Comparison of ENCODE assay signal across 22 cellular contexts in the genomic region with DNA sequence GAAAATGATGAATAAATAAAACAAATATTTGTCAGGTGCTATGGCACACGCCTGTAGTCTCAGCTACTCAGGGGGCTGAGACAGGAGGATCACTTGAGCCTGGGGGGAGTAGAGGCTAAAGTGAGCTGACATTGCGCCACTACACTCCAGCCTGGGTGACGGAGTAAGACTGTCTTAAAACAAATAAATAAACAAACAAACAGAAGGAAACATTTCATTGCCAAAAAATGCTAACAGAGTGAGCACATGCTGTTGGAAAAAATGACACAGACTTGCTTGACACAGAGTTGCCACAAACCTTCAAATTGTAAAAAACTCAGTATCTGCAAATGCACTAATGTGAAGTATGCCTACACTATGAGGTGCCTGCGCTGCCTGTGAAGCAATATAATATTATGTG. TPM values are rescaled to one million over a fixed set of nuclear protein-coding genes. Genes with fewer than 3 reads are reported as not detected.
DNase-seq lines count a peak whose midpoint lies in the region; ATAC-seq and TF ChIP-seq lines count a peak whose summit lies in the region.
"Had no signal": no experiment of that assay in that cellular context is flagged by ENCODE, and none has a peak within 500 bp of the region (broad histone marks: within the 10 kb centered on the region; RNA-seq: fewer than 3 reads in every experiment).

No MANE protein-coding gene starts in this region.

- TF ChIP-seq POLR2A in right lobe of liver (IDR thresholded peaks at IDR 0.05): no peak

- peak overlapping the region; percentile 55 for H3K27ac Mint-ChIP-seq in endothelial cell (ENCODE audit: unreplicated experiment)
- H3K27ac Mint-ChIP-seq: activated B cell treated with CpG ODN at 0.5 μM for 24 hours; activated CD8-positive, alpha-beta T cell treated with anti-CD3 and anti-CD28 coated beads for 36 hours; activated naive CD4-positive, alpha-beta T cell treated with anti-CD3 and anti-CD28 coated beads, Interleukin-2, amount 10 ng/mL, durations not matched to agents 7 days and 5 days; T-helper 2 cell treated with Interferon-gamma antibody and Interleukin-4, amounts not matched to agents 5 μg/mL and 100 μg/mL, for 36 hours had no signal

- H3K4me3 ChIP-seq in right lobe of liver: no peak overlapping the region
- H3K4me3 ChIP-seq: esophagus muscularis mucosa, PC-9, tibial artery had no signal

- peaks cover 0 to 42% (median 5%) of the 10 kb centered on the region in 4 donors for H3K4me1 ChIP-seq in right lobe of liver

- H3K9me3 ChIP-seq in right lobe of liver: no peaks in the 10 kb centered on the region
- H3K9me3 ChIP-seq: esophagus muscularis mucosa, neutrophil, tibial artery had no signal

- DNase-seq in EH (ENCODE audit: low read depth) (peak; percentile 65), NCI-H2029 (lab: John Stamatoyannopoulos, UW) (peak; percentile 81), endothelial cell (ENCODE audit: low spot score) (no peak), right lobe of liver (no peak), NCI-H2171 (lab: John Stamatoyannopoulos, UW) (no peak), cortex of kidney (lab: John Stamatoyannopoulos, UW) (no peak)
- DNase-seq: activated B cell treated with CpG ODN at 0.5 μM for 24 hours; activated CD8-positive, alpha-beta T cell treated with anti-CD3 and anti-CD28 coated beads for 36 hours; activated naive CD4-positive, alpha-beta T cell treated with anti-CD3 and anti-CD28 coated beads, Interleukin-2, amount 10 ng/mL, durations not matched to agents 7 days and 5 days; activated T-cell treated with anti-CD3 and anti-CD28 coated beads, Interleukin-2, amount 50 U/mL, for 4 hours; CD4-positive, alpha-beta memory T cell; hypothalamus; kidney glomerular epithelial cell; NCI-H1105 treated with DMSO at 0.1 percent for 48 hours; PC-9; tibial artery had no signal

- H3K9me3 Mint-ChIP-seq in endothelial cell (ENCODE audit: unreplicated experiment): no peaks in the 10 kb centered on the region
- H3K9me3 Mint-ChIP-seq: activated B cell treated with CpG ODN at 0.5 μM for 24 hours; activated CD8-positive, alpha-beta T cell treated with anti-CD3 and anti-CD28 coated beads for 36 hours; activated T-cell treated with anti-CD3 and anti-CD28 coated beads, Interleukin-2, amount 50 U/mL, for 4 hours; stimulated activated effector memory CD8-positive, alpha-beta T cell treated with anti-CD3 and anti-CD28 coated beads, Interleukin-12 subunit alpha, Interleukin-12 subunit beta, amount 100 ng/mL, for 72 hours; T-helper 2 cell treated with Interferon-gamma antibody and Interleukin-4, amounts not matched to agents 5 μg/mL and 100 μg/mL, for 36 hours had no signal

- 62% methylated on average over 4 of the region's 4 CpGs for WGBS in right lobe of liver (ENCODE audit: insufficient coverage, low coverage, low lambda C conversion rate, missing lambda C conversion rate)

- intact Hi-C loops in right lobe of liver (cut with DNase I): no loop called here

- H3K4me3 Mint-ChIP-seq in endothelial cell (ENCODE audit: unreplicated experiment): no peak overlapping the region
- H3K4me3 Mint-ChIP-seq: activated CD8-positive, alpha-beta T cell treated with anti-CD3 and anti-CD28 coated beads for 36 hours; activated naive CD4-positive, alpha-beta T cell treated with anti-CD3 and anti-CD28 coated beads, Interleukin-2, amount 10 ng/mL, durations not matched to agents 7 days and 5 days; activated T-cell treated with anti-CD3 and anti-CD28 coated beads, Interleukin-2, amount 50 U/mL, for 4 hours; stimulated activated effector memory CD8-positive, alpha-beta T cell treated with anti-CD3 and anti-CD28 coated beads, Interleukin-12 subunit alpha, Interleukin-12 subunit beta, amount 100 ng/mL, for 72 hours; T-helper 2 cell treated with Interferon-gamma antibody and Interleukin-4, amounts not matched to agents 5 μg/mL and 100 μg/mL, for 36 hours had no signal

- H3K4me1 Mint-ChIP-seq in endothelial cell (ENCODE audit: unreplicated experiment): peaks cover 22% of the 10 kb centered on the region

- peaks cover 2% of the 10 kb centered on the region for H3K27me3 Mint-ChIP-seq in endothelial cell (ENCODE audit: unreplicated experiment)
- H3K27me3 Mint-ChIP-seq: activated B cell treated with CpG ODN at 0.5 μM for 24 hours; activated CD8-positive, alpha-beta T cell treated with anti-CD3 and anti-CD28 coated beads for 36 hours; activated naive CD4-positive, alpha-beta T cell treated with anti-CD3 and anti-CD28 coated beads, Interleukin-2, amount 10 ng/mL, durations not matched to agents 7 days and 5 days; CD4-positive, alpha-beta memory T cell had no signal

- no peaks in the 10 kb centered on the region for H3K36me3 ChIP-seq in right lobe of liver
- H3K36me3 ChIP-seq: esophagus muscularis mucosa, neutrophil, tibial artery had no signal

- no peak for TF ChIP-seq CTCF in endothelial cell (IDR thresholded peaks at IDR 0.05; ENCODE audit: unreplicated experiment)
- no peak for TF ChIP-seq CTCF in right lobe of liver (IDR thresholded peaks at IDR 0.05)

- no peaks in the 10 kb centered on the region for H3K36me3 Mint-ChIP-seq in endothelial cell (ENCODE audit: low read depth, unreplicated experiment)
- H3K36me3 Mint-ChIP-seq: activated naive CD4-positive, alpha-beta T cell treated with anti-CD3 and anti-CD28 coated beads, Interleukin-2, amount 10 ng/mL, durations not matched to agents 7 days and 5 days had no signal

- ATAC-seq in right lobe of liver: peak in 3 of 4 donors; percentile 36 to 45 (median 39)
- ATAC-seq in GM19455 (IDR thresholded peaks at IDR 0.05; ENCODE audit: unreplicated experiment): no peak
- ATAC-seq in GM21447 (IDR thresholded peaks at IDR 0.05; ENCODE audit: unreplicated experiment): no peak
- ATAC-seq: activated CD8-positive, alpha-beta T cell treated with anti-CD3 and anti-CD28 coated beads for 36 hours; activated T-cell treated with anti-CD3 and anti-CD28 coated beads, Interleukin-2, amount 50 U/mL, for 4 hours; stimulated activated effector memory CD8-positive, alpha-beta T cell treated with anti-CD3 and anti-CD28 coated beads, Interleukin-12 subunit alpha, Interleukin-12 subunit beta, amount 100 ng/mL, for 72 hours had no signal

- no peak overlapping the region for H3K27ac ChIP-seq in right lobe of liver
- H3K27ac ChIP-seq: esophagus muscularis mucosa, neutrophil, PC-9, tibial artery had no signal

- H3K27me3 ChIP-seq in right lobe of liver: no peaks in the 10 kb centered on the region
- H3K27me3 ChIP-seq: esophagus muscularis mucosa, neutrophil, tibial artery had no signal

RNA-seq across cellular contexts. Expression of a gene that starts 50.8 kb away (rescaled TPM):
- 9.2 TPM for total RNA-seq in endothelial cell (ENCODE audit: unreplicated experiment)
- total RNA-seq in right lobe of liver: 1 to 10 TPM; 2.0 to 5.3 (median 2.5) TPM

RNA-seq across cellular contexts. Expression of a gene that starts 51.6 kb away (rescaled TPM):
- total RNA-seq in endothelial cell (ENCODE audit: unreplicated experiment) (42.7 TPM), right lobe of liver (10 to 100 TPM; 19.5 to 28.0 (median 21.5) TPM)

Comparison
In these comparisons a context has a peak if more than half of its experiments do, and no peak if none do; other contexts are left out.
1. DNase-seq: peak in EH (single experiment) and NCI-H2029 (single experiment); none in endothelial cell (single experiment), right lobe of liver (0 of 3), NCI-H2171 (single experiment) and cortex of kidney (single experiment).
2. ATAC-seq: peak in right lobe of liver (3 of 4); none in GM19455 (single experiment) and GM21447 (single experiment).